29 cellular contexts compared by ENCODE assay signal in genomic region chr10:26527018-26527417, GRCh38.
DNase-seq lines count a peak whose midpoint lies in the region; ATAC-seq and TF ChIP-seq lines count a peak whose summit lies in the region.
"Had no signal": no experiment of that assay in that cellular context is flagged by ENCODE, and none has a peak within 500 bp of the region (broad histone marks: within the 10 kb centered on the region; RNA-seq: fewer than 3 reads in every experiment).

No MANE protein-coding gene starts in this region.

- no peaks in the 10 kb centered on the region for H3K27me3 ChIP-seq in osteoblast (ENCODE audit: insufficient read depth, low read length)
- H3K27me3 ChIP-seq: gastrocnemius medialis, right atrium auricular region had no signal

- no peak overlapping the region for H3K27ac Mint-ChIP-seq in activated CD4-positive, alpha-beta T cell treated with anti-CD3 and anti-CD28 coated beads, Interleukin-2, amount 10 ng/mL, durations not matched to agents 7 days and 5 days
- peak overlapping the region; percentile 62 for H3K27ac Mint-ChIP-seq in activated naive CD4-positive, alpha-beta T cell treated with anti-CD3 and anti-CD28 coated beads, Interleukin-2, amount 50 U/mL, for 24 hours
- no peak overlapping the region for H3K27ac Mint-ChIP-seq in activated naive CD4-positive, alpha-beta T cell treated with anti-CD3 and anti-CD28 coated beads, Interleukin-2, amount 10 ng/mL, durations not matched to agents 7 days and 5 days
- H3K27ac Mint-ChIP-seq in activated naive CD8-positive, alpha-beta T cell treated with anti-CD3 and anti-CD28 coated beads, Interleukin-2, amount 50 U/mL, for 24 hours, result no peak overlapping the region
- peak overlapping the region; percentile 82 for H3K27ac Mint-ChIP-seq in stimulated activated memory B cell treated with anti-CD40 and anti-IgM and Interleukin-4, amounts not matched to agents 10 μg/mL and 1 μg/mL and 100 μg/mL, for 72 hours
- H3K27ac Mint-ChIP-seq: mesothelial cell of epicardium; stimulated activated naive CD8-positive, alpha-beta T cell treated with anti-CD3 and anti-CD28 coated beads, Interleukin-15, Interleukin-2, amounts not matched to agents 100 ng/mL and 50 ng/mL, for 24 hours; T-helper 2 cell treated with Interferon-gamma antibody and Interleukin-4, amounts not matched to agents 5 μg/mL and 100 μg/mL, for 36 hours had no signal

- peak; percentile 75 for ATAC-seq in activated naive CD8-positive, alpha-beta T cell treated with anti-CD3 and anti-CD28 coated beads, Interleukin-2, amount 50 U/mL, for 24 hours
- no peak for ATAC-seq in stimulated activated memory B cell treated with anti-CD40 and anti-IgM and Interleukin-4, amounts not matched to agents 10 μg/mL and 1 μg/mL and 100 μg/mL, for 72 hours
- ATAC-seq: gastrocnemius medialis, PC-3, Right ventricle myocardium inferior had no signal

- no peaks in the 10 kb centered on the region for H3K4me1 ChIP-seq in osteoblast (ENCODE audit: insufficient read depth, low read length)
- H3K4me1 ChIP-seq: gastrocnemius medialis, right atrium auricular region had no signal

- POLR2A ChIA-PET in activated CD4-positive, alpha-beta T cell treated with anti-CD3 and anti-CD28 coated beads, Interleukin-2, amount 10 ng/mL, durations not matched to agents 7 days and 5 days (lab: Charles Lee), result no interaction called here

- H3K36me3 ChIP-seq in osteoblast (ENCODE audit: insufficient read depth, low read length), result no peaks in the 10 kb centered on the region
- H3K36me3 ChIP-seq: gastrocnemius medialis, right atrium auricular region, thoracic aorta had no signal

- no peak overlapping the region for H3K27ac ChIP-seq in osteoblast (ENCODE audit: low read depth, low read length)
- H3K27ac ChIP-seq: gastrocnemius medialis, GM23248, KMS-11, right atrium auricular region, thoracic aorta had no signal

- no peaks in the 10 kb centered on the region for H3K27me3 Mint-ChIP-seq in activated CD4-positive, alpha-beta T cell treated with anti-CD3 and anti-CD28 coated beads, Interleukin-2, amount 10 ng/mL, durations not matched to agents 7 days and 5 days
- H3K27me3 Mint-ChIP-seq in activated naive CD4-positive, alpha-beta T cell treated with anti-CD3 and anti-CD28 coated beads, Interleukin-2, amount 50 U/mL, for 24 hours, result no peaks in the 10 kb centered on the region
- H3K27me3 Mint-ChIP-seq in activated naive CD4-positive, alpha-beta T cell treated with anti-CD3 and anti-CD28 coated beads, Interleukin-2, amount 10 ng/mL, durations not matched to agents 7 days and 5 days, result no peaks in the 10 kb centered on the region
- no peaks in the 10 kb centered on the region for H3K27me3 Mint-ChIP-seq in activated naive CD8-positive, alpha-beta T cell treated with anti-CD3 and anti-CD28 coated beads, Interleukin-2, amount 50 U/mL, for 24 hours
- no peaks in the 10 kb centered on the region for H3K27me3 Mint-ChIP-seq in stimulated activated memory B cell treated with anti-CD40 and anti-IgM and Interleukin-4, amounts not matched to agents 10 μg/mL and 1 μg/mL and 100 μg/mL, for 72 hours
- H3K27me3 Mint-ChIP-seq: CD4-positive, CD25-positive, alpha-beta regulatory T cell; stimulated activated naive CD8-positive, alpha-beta T cell treated with anti-CD3 and anti-CD28 coated beads, Interleukin-15, Interleukin-2, amounts not matched to agents 100 ng/mL and 50 ng/mL, for 24 hours had no signal

- H3K4me3 ChIP-seq in osteoblast (ENCODE audit: insufficient read depth, low read length), result no peak overlapping the region
- H3K4me3 ChIP-seq: gastrocnemius medialis, GM23248, right atrium auricular region, smooth muscle cell, thoracic aorta had no signal

- H3K4me1 Mint-ChIP-seq in activated CD4-positive, alpha-beta T cell treated with anti-CD3 and anti-CD28 coated beads, Interleukin-2, amount 10 ng/mL, durations not matched to agents 7 days and 5 days, result peaks cover 5% of the 10 kb centered on the region
- H3K4me1 Mint-ChIP-seq in activated naive CD4-positive, alpha-beta T cell treated with anti-CD3 and anti-CD28 coated beads, Interleukin-2, amount 50 U/mL, for 24 hours, result peaks cover 25% of the 10 kb centered on the region
- no peaks in the 10 kb centered on the region for H3K4me1 Mint-ChIP-seq in activated naive CD4-positive, alpha-beta T cell treated with anti-CD3 and anti-CD28 coated beads, Interleukin-2, amount 10 ng/mL, durations not matched to agents 7 days and 5 days
- H3K4me1 Mint-ChIP-seq in activated naive CD8-positive, alpha-beta T cell treated with anti-CD3 and anti-CD28 coated beads, Interleukin-2, amount 50 U/mL, for 24 hours, result peaks cover 36% of the 10 kb centered on the region
- peaks cover 45% of the 10 kb centered on the region for H3K4me1 Mint-ChIP-seq in stimulated activated memory B cell treated with anti-CD40 and anti-IgM and Interleukin-4, amounts not matched to agents 10 μg/mL and 1 μg/mL and 100 μg/mL, for 72 hours

- no peak overlapping the region for H2AFZ ChIP-seq in osteoblast (ENCODE audit: low read length)
- H2AFZ ChIP-seq: GM23248 had no signal

- TF ChIP-seq CTCF in osteoblast (IDR thresholded peaks at IDR 0.05; ENCODE audit: extremely low read depth, low read depth, low read length), result no peak

- no peak overlapping the region for H3K4me2 ChIP-seq in osteoblast (ENCODE audit: insufficient read depth, low read length)
- H3K4me2 ChIP-seq: KMS-11, SK-N-SH, smooth muscle cell had no signal

- H3K9me3 ChIP-seq in osteoblast (ENCODE audit: low read depth, low read length), result no peaks in the 10 kb centered on the region
- H3K9me3 ChIP-seq: gastrocnemius medialis, right atrium auricular region, SK-N-SH, thoracic aorta had no signal

- DNase-seq in activated CD4-positive, alpha-beta T cell treated with anti-CD3 and anti-CD28 coated beads for 4 hours, result peak; percentile 32
- DNase-seq in activated CD4-positive, alpha-beta T cell treated with anti-CD3 and anti-CD28 coated beads, Interleukin-2, amount 10 ng/mL, durations not matched to agents 7 days and 5 days, result no peak
- DNase-seq in activated naive CD4-positive, alpha-beta T cell treated with anti-CD3 and anti-CD28 coated beads, Interleukin-2, amount 10 ng/mL, durations not matched to agents 7 days and 5 days, result no peak
- DNase-seq in activated naive CD8-positive, alpha-beta T cell treated with anti-CD3 and anti-CD28 coated beads, Interleukin-2, amount 50 U/mL, for 24 hours, result no peak
- DNase-seq in osteoblast (ENCODE audit: insufficient read length, low spot score, missing footprints) (no peak), AG08395 (ENCODE audit: low spot score) (no peak)
- DNase-seq: activated CD4-positive, CD25-positive, alpha-beta regulatory T cell treated with anti-CD3 and anti-CD28 coated beads, Interleukin-2, amount 50 U/mL, for 72 hours; anterior cingulate cortex; CD4-positive, CD25-positive, alpha-beta regulatory T cell; DND-41; gastrocnemius medialis; GM23248; NCI-H1417; NCI-H2081; NCI-H2227 treated with DMSO at 0.1 percent for 48 hours; NCI-H526; PC-3; posterior cingulate gyrus; SK-N-SH had no signal

- no peak overlapping the region for H3K4me3 Mint-ChIP-seq in activated CD4-positive, alpha-beta T cell treated with anti-CD3 and anti-CD28 coated beads, Interleukin-2, amount 10 ng/mL, durations not matched to agents 7 days and 5 days
- no peak overlapping the region for H3K4me3 Mint-ChIP-seq in activated naive CD4-positive, alpha-beta T cell treated with anti-CD3 and anti-CD28 coated beads, Interleukin-2, amount 50 U/mL, for 24 hours
- H3K4me3 Mint-ChIP-seq in activated naive CD4-positive, alpha-beta T cell treated with anti-CD3 and anti-CD28 coated beads, Interleukin-2, amount 10 ng/mL, durations not matched to agents 7 days and 5 days, result no peak overlapping the region
- H3K4me3 Mint-ChIP-seq in activated naive CD8-positive, alpha-beta T cell treated with anti-CD3 and anti-CD28 coated beads, Interleukin-2, amount 50 U/mL, for 24 hours, result no peak overlapping the region
- H3K4me3 Mint-ChIP-seq in stimulated activated memory B cell treated with anti-CD40 and anti-IgM and Interleukin-4, amounts not matched to agents 10 μg/mL and 1 μg/mL and 100 μg/mL, for 72 hours, result no peak overlapping the region
- H3K4me3 Mint-ChIP-seq: CD4-positive, CD25-positive, alpha-beta regulatory T cell; mesothelial cell of epicardium; stimulated activated naive CD8-positive, alpha-beta T cell treated with anti-CD3 and anti-CD28 coated beads, Interleukin-15, Interleukin-2, amounts not matched to agents 100 ng/mL and 50 ng/mL, for 24 hours; T-helper 2 cell treated with Interferon-gamma antibody and Interleukin-4, amounts not matched to agents 5 μg/mL and 100 μg/mL, for 36 hours had no signal

- peaks cover 49% of the 10 kb centered on the region for H3K36me3 Mint-ChIP-seq in activated CD4-positive, alpha-beta T cell treated with anti-CD3 and anti-CD28 coated beads, Interleukin-2, amount 10 ng/mL, durations not matched to agents 7 days and 5 days (ENCODE audit: low read depth)
- peaks cover 25% of the 10 kb centered on the region for H3K36me3 Mint-ChIP-seq in activated naive CD4-positive, alpha-beta T cell treated with anti-CD3 and anti-CD28 coated beads, Interleukin-2, amount 50 U/mL, for 24 hours
- H3K36me3 Mint-ChIP-seq in activated naive CD4-positive, alpha-beta T cell treated with anti-CD3 and anti-CD28 coated beads, Interleukin-2, amount 10 ng/mL, durations not matched to agents 7 days and 5 days, result peaks cover 53% of the 10 kb centered on the region
- peaks cover 55% of the 10 kb centered on the region for H3K36me3 Mint-ChIP-seq in activated naive CD8-positive, alpha-beta T cell treated with anti-CD3 and anti-CD28 coated beads, Interleukin-2, amount 50 U/mL, for 24 hours (ENCODE audit: low read depth)
- H3K36me3 Mint-ChIP-seq in stimulated activated memory B cell treated with anti-CD40 and anti-IgM and Interleukin-4, amounts not matched to agents 10 μg/mL and 1 μg/mL and 100 μg/mL, for 72 hours, result peaks cover 63% of the 10 kb centered on the region
- H3K36me3 Mint-ChIP-seq: mesothelial cell of epicardium had no signal

- no peaks in the 10 kb centered on the region for H3K9me3 Mint-ChIP-seq in activated CD4-positive, alpha-beta T cell treated with anti-CD3 and anti-CD28 coated beads, Interleukin-2, amount 10 ng/mL, durations not matched to agents 7 days and 5 days
- no peaks in the 10 kb centered on the region for H3K9me3 Mint-ChIP-seq in activated naive CD4-positive, alpha-beta T cell treated with anti-CD3 and anti-CD28 coated beads, Interleukin-2, amount 50 U/mL, for 24 hours
- no peaks in the 10 kb centered on the region for H3K9me3 Mint-ChIP-seq in activated naive CD4-positive, alpha-beta T cell treated with anti-CD3 and anti-CD28 coated beads, Interleukin-2, amount 10 ng/mL, durations not matched to agents 7 days and 5 days
- no peaks in the 10 kb centered on the region for H3K9me3 Mint-ChIP-seq in activated naive CD8-positive, alpha-beta T cell treated with anti-CD3 and anti-CD28 coated beads, Interleukin-2, amount 50 U/mL, for 24 hours
- H3K9me3 Mint-ChIP-seq in stimulated activated memory B cell treated with anti-CD40 and anti-IgM and Interleukin-4, amounts not matched to agents 10 μg/mL and 1 μg/mL and 100 μg/mL, for 72 hours, result no peaks in the 10 kb centered on the region
- H3K9me3 Mint-ChIP-seq: mesothelial cell of epicardium; stimulated activated naive CD8-positive, alpha-beta T cell treated with anti-CD3 and anti-CD28 coated beads, Interleukin-15, Interleukin-2, amounts not matched to agents 100 ng/mL and 50 ng/mL, for 24 hours; T-helper 2 cell treated with Interferon-gamma antibody and Interleukin-4, amounts not matched to agents 5 μg/mL and 100 μg/mL, for 36 hours had no signal

- no peaks in the 10 kb centered on the region for H3K79me2 ChIP-seq in osteoblast (ENCODE audit: insufficient read depth, low read length)

- no peaks in the 10 kb centered on the region for H4K20me1 ChIP-seq in osteoblast (ENCODE audit: insufficient read depth, low read length)

- CTCF ChIA-PET in activated CD4-positive, alpha-beta T cell treated with anti-CD3 and anti-CD28 coated beads, Interleukin-2, amount 10 ng/mL, durations not matched to agents 7 days and 5 days (lab: Charles Lee), result interaction anchor here (0.6 kb wide), 1 partner anchor 49 kb away, joined by 3 read pairs; no protein-coding TSS in a partner anchor
- CTCF ChIA-PET in activated naive CD4-positive, alpha-beta T cell treated with anti-CD3 and anti-CD28 coated beads, Interleukin-2, amount 10 ng/mL, durations not matched to agents 7 days and 5 days (lab: Charles Lee), result no interaction called here

Comparison
In these comparisons a context has a peak if more than half of its experiments do, and no peak if none do; other contexts are left out.
1. DNase-seq: peak in activated CD4-positive, alpha-beta T cell treated with anti-CD3 and anti-CD28 coated beads for 4 hours (2 of 2); none in activated CD4-positive, alpha-beta T cell treated with anti-CD3 and anti-CD28 coated beads, Interleukin-2, amount 10 ng/mL, durations not matched to agents 7 days and 5 days (single experiment), activated naive CD4-positive, alpha-beta T cell treated with anti-CD3 and anti-CD28 coated beads, Interleukin-2, amount 10 ng/mL, durations not matched to agents 7 days and 5 days (single experiment), activated naive CD8-positive, alpha-beta T cell treated with anti-CD3 and anti-CD28 coated beads, Interleukin-2, amount 50 U/mL, for 24 hours (single experiment), osteoblast (single experiment) and AG08395 (single experiment).
2. H3K27ac Mint-ChIP-seq: peak in activated naive CD4-positive, alpha-beta T cell treated with anti-CD3 and anti-CD28 coated beads, Interleukin-2, amount 50 U/mL, for 24 hours (single experiment) and stimulated activated memory B cell treated with anti-CD40 and anti-IgM and Interleukin-4, amounts not matched to agents 10 μg/mL and 1 μg/mL and 100 μg/mL, for 72 hours (single experiment); none in activated CD4-positive, alpha-beta T cell treated with anti-CD3 and anti-CD28 coated beads, Interleukin-2, amount 10 ng/mL, durations not matched to agents 7 days and 5 days (single experiment), activated naive CD4-positive, alpha-beta T cell treated with anti-CD3 and anti-CD28 coated beads, Interleukin-2, amount 10 ng/mL, durations not matched to agents 7 days and 5 days (single experiment) and activated naive CD8-positive, alpha-beta T cell treated with anti-CD3 and anti-CD28 coated beads, Interleukin-2, amount 50 U/mL, for 24 hours (single experiment).